ENCODE assay signal across 13 cellular contexts in genomic region chr4:87525636-87526035, GRCh38. TPM values are rescaled to one million over a fixed set of nuclear protein-coding genes. Genes with fewer than 3 reads are reported as not detected.
DNase-seq lines count a peak whose midpoint lies in the region; TF ChIP-seq lines count a peak whose summit lies in the region.
"Had no signal": no experiment of that assay in that cellular context is flagged by ENCODE, and none has a peak within 500 bp of the region (broad histone marks: within the 10 kb centered on the region; RNA-seq: fewer than 3 reads in every experiment).

No MANE protein-coding gene starts in this region.

- WGBS in transverse colon (ENCODE audit: low coverage in 1 of 2), 2 donors: 33 to 66% methylated on average over 1 of the region's 1 CpG

- peak; percentile 19 for TF ChIP-seq POLR2A in transverse colon (IDR thresholded peaks at IDR 0.05)

- H3K27me3 ChIP-seq in muscle layer of duodenum (ENCODE audit: low read depth, low read length) (no peaks in the 10 kb centered on the region), transverse colon (no peaks in the 10 kb centered on the region)

- peaks cover 5% of the 10 kb centered on the region for H3K36me3 Mint-ChIP-seq in brain

- in situ Hi-C loops in transverse colon (cut with MboI; ENCODE audit: low pct_ligation_motif_present in 1 of 4, low pct_unique_long_range_greater_than_20kb in 1 of 4, low sequenced_read_pairs in 3 of 4): no loop called here

- H3K9me3 ChIP-seq in muscle layer of duodenum (ENCODE audit: control insufficient read depth in 1 of 2, low read length in 2 of 2): peaks cover 0 to 3% of the 10 kb centered on the region in 2 donors
- peaks cover 6 to 7% of the 10 kb centered on the region in 2 donors for H3K9me3 ChIP-seq in transverse colon

- peak overlapping the region; percentile 97 for H3K27ac ChIP-seq in muscle layer of duodenum (ENCODE audit: low read length)
- H3K27ac ChIP-seq in transverse colon: peak overlapping the region; percentile 79 to 91 (median 84)

- H3K9me3 Mint-ChIP-seq in brain: peaks cover 0 to 8% (median 0%) of the 10 kb centered on the region in 5 experiments

- peaks cover 7 to 16% of the 10 kb centered on the region in 2 donors for H3K4me1 ChIP-seq in muscle layer of duodenum (ENCODE audit: control insufficient read depth in 1 of 2, insufficient read depth in 2 of 2, low read length in 2 of 2)
- H3K4me1 ChIP-seq in transverse colon: peaks cover 0 to 37% (median 11%) of the 10 kb centered on the region in 4 donors

- TF ChIP-seq EP300 in transverse colon (IDR thresholded peaks at IDR 0.05; ENCODE audit: low read depth): no peak

- peak overlapping the region; percentile 37 to 95 (median 70) for H3K27ac Mint-ChIP-seq in brain
- H3K27ac Mint-ChIP-seq: naive B cell had no signal

- H3K4me3 ChIP-seq in fibroblast of the aortic adventitia (ENCODE audit: low read depth, low read length) (no peak overlapping the region), muscle layer of duodenum (ENCODE audit: low read depth in 1 of 2, low read length in 2 of 2) (peak overlapping the region; percentile 64 to 76), transverse colon (peak overlapping the region in 3 of 4 donors; percentile 31 to 51 (median 36))

- H3K4me3 Mint-ChIP-seq in brain: peak overlapping the region in 4 of 5 experiments; percentile 17 to 81 (median 67)
- H3K4me3 Mint-ChIP-seq: naive B cell had no signal

- TF ChIP-seq CTCF in brain (conservative IDR thresholded peaks at IDR 0.05) (no peak), fibroblast of the aortic adventitia (IDR thresholded peaks at IDR 0.05; ENCODE audit: insufficient read depth, low read length) (no peak), transverse colon (IDR thresholded peaks at IDR 0.05) (no peak)

- DNase-seq in fibroblast of the aortic adventitia (ENCODE audit: low read depth): peak; percentile 80
- no peak for DNase-seq in transverse colon
- no peak for DNase-seq in NCI-H2029 (lab: John Stamatoyannopoulos, UW)
- DNase-seq in HK-2 (ENCODE audit: unreplicated experiment): no peak
- no peak for DNase-seq in AG20443 (ENCODE audit: low spot score)
- DNase-seq: activated effector memory CD4-positive, alpha-beta T cell treated with Interleukin-2 at 50 U/mL for 16 hours; DND-41; H7; naive B cell; NCI-H1105 had no signal

- H3K4me1 Mint-ChIP-seq in brain: peaks cover 86% of the 10 kb centered on the region

- no peaks in the 10 kb centered on the region for H3K36me3 ChIP-seq in muscle layer of duodenum (ENCODE audit: control insufficient read depth in 1 of 2, insufficient read depth in 2 of 2, low read length in 2 of 2)
- no peaks in the 10 kb centered on the region for H3K36me3 ChIP-seq in transverse colon

- peaks cover 4% of the 10 kb centered on the region for H3K27me3 Mint-ChIP-seq in brain
- H3K27me3 Mint-ChIP-seq: naive B cell had no signal

- intact Hi-C loops in transverse colon (cut with DNase I; ENCODE audit: low total_unique reads): no loop called here

RNA-seq across cellular contexts. Expression of gene SPARCL1, which starts 3.5 kb away (rescaled TPM):
- polyA plus RNA-seq in brain (ENCODE audit: insufficient read depth, low read depth, low replicate concordance): 345 TPM
- total RNA-seq in fibroblast of the aortic adventitia (ENCODE audit: low replicate concordance) (not detected in 2 replicates), transverse colon (100 to 1,000 TPM; 113 to 228 (median 151) TPM)
- total RNA-seq: epithelial cell of proximal tubule had no signal

Comparison
In these comparisons a context has a peak if more than half of its experiments do, and no peak if none do; other contexts are left out.
1. RNA of gene SPARCL1, which starts 3.5 kb away (total RNA-seq): 113 to 228 TPM in transverse colon; not detected in fibroblast of the aortic adventitia; every median in the first group is over 100 times any median in the second.